ENCODE assay signal across 23 cellular contexts in the genomic region with DNA sequence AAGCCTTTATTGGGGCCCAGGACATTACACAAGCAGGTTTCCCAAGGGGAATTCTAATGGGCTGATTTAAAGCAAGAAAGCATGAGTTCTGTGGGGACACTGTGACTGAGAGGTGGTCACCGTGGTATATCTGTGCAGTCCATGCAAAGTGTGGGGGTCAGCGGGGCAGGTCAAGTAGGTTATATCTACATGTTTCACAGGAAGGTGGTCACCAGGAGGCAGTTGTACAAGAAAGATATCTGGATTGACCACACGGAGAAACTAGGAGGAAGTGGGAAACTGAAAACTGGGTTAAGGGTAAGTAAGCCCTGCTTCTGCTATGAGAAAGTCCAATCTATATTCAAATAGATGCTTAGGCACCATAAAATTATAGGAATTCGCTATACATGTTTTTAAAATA.
"Had no signal": no experiment of that assay in that cellular context is flagged by ENCODE, and none has a peak within 500 bp of the region (broad histone marks: within the 10 kb centered on the region; RNA-seq: fewer than 3 reads in every experiment).

No MANE protein-coding gene starts in this region.

- H3K9me3 ChIP-seq: esophagus muscularis mucosa, gastroesophageal sphincter, prostate gland, right lobe of liver had no signal

- H3K9me3 Mint-ChIP-seq: effector memory CD8-positive, alpha-beta T cell had no signal

- H3K27ac Mint-ChIP-seq: dendritic cell treated with granulocyte-macrophage colony-stimulating factor and Interleukin-4, amounts not matched to agents 40 ng/mL and 50 ng/mL, for 4 days; effector memory CD8-positive, alpha-beta T cell; immature natural killer cell; naive thymus-derived CD4-positive, alpha-beta T cell; nephron progenitor cell; stimulated activated memory B cell treated with anti-CD40 and anti-IgM and Interleukin-4, amounts not matched to agents 10 μg/mL and 1 μg/mL and 100 μg/mL, for 72 hours; stimulated activated naive CD8-positive, alpha-beta T cell treated with anti-CD3 and anti-CD28 coated beads, Interleukin-15, Interleukin-2, amounts not matched to agents 100 ng/mL and 50 ng/mL, for 24 hours had no signal

- H3K27me3 ChIP-seq: esophagus muscularis mucosa, gastroesophageal sphincter, right lobe of liver, spleen, tibial nerve had no signal

- H3K4me1 ChIP-seq: esophagus muscularis mucosa, gastroesophageal sphincter, parathyroid adenoma, prostate gland, right lobe of liver, spleen, tibial nerve had no signal

- H3K4me3 ChIP-seq: esophagus muscularis mucosa, gastroesophageal sphincter, prostate gland, right lobe of liver, spleen, tibial nerve had no signal

- DNase-seq: effector memory CD8-positive, alpha-beta T cell; glutamatergic neuron; immature natural killer cell; left colon; left ventricle myocardium superior; mesendoderm; naive thymus-derived CD4-positive, alpha-beta T cell; nephron progenitor cell; retina; right lobe of liver; spleen; stimulated activated CD4-positive, alpha-beta T cell treated with anti-CD3 and anti-CD28 coated beads, Interleukin-15, amount 100 ng/mL, for 24 hours; stimulated activated CD4-positive, alpha-beta T cell treated with anti-CD3 and anti-CD28 coated beads, Interleukin-1b, Interleukin-23, amount 100 ng/mL, for 48 hours; stimulated activated CD4-positive, alpha-beta T cell treated with anti-CD3 and anti-CD28 coated beads, Interleukin-4, amount 100 ng/mL, for 24 hours had no signal

- ATAC-seq: effector memory CD8-positive, alpha-beta T cell; gastroesophageal sphincter; left colon; left ventricle myocardium superior; naive thymus-derived CD4-positive, alpha-beta T cell; right lobe of liver; stimulated activated memory B cell treated with anti-CD40 and anti-IgM and Interleukin-4, amounts not matched to agents 10 μg/mL and 1 μg/mL and 100 μg/mL, for 72 hours had no signal

- H3K36me3 ChIP-seq: esophagus muscularis mucosa, gastroesophageal sphincter, prostate gland, right lobe of liver, spleen, tibial nerve had no signal

- H3K27ac ChIP-seq: epithelial cell of prostate, esophagus muscularis mucosa, gastroesophageal sphincter, parathyroid adenoma, prostate gland, right lobe of liver, spleen, tibial nerve had no signal

- H3K4me3 Mint-ChIP-seq: dendritic cell treated with granulocyte-macrophage colony-stimulating factor and Interleukin-4, amounts not matched to agents 40 ng/mL and 50 ng/mL, for 4 days; effector memory CD8-positive, alpha-beta T cell; immature natural killer cell; naive thymus-derived CD4-positive, alpha-beta T cell; nephron progenitor cell; stimulated activated memory B cell treated with anti-CD40 and anti-IgM and Interleukin-4, amounts not matched to agents 10 μg/mL and 1 μg/mL and 100 μg/mL, for 72 hours; stimulated activated naive CD8-positive, alpha-beta T cell treated with anti-CD3 and anti-CD28 coated beads, Interleukin-15, Interleukin-2, amounts not matched to agents 100 ng/mL and 50 ng/mL, for 24 hours had no signal

- H3K4me1 Mint-ChIP-seq: nephron progenitor cell; stimulated activated memory B cell treated with anti-CD40 and anti-IgM and Interleukin-4, amounts not matched to agents 10 μg/mL and 1 μg/mL and 100 μg/mL, for 72 hours had no signal

- H3K36me3 Mint-ChIP-seq: naive thymus-derived CD4-positive, alpha-beta T cell; stimulated activated memory B cell treated with anti-CD40 and anti-IgM and Interleukin-4, amounts not matched to agents 10 μg/mL and 1 μg/mL and 100 μg/mL, for 72 hours had no signal

- H3K27me3 Mint-ChIP-seq: dendritic cell treated with granulocyte-macrophage colony-stimulating factor and Interleukin-4, amounts not matched to agents 40 ng/mL and 50 ng/mL, for 4 days; naive thymus-derived CD4-positive, alpha-beta T cell; stimulated activated memory B cell treated with anti-CD40 and anti-IgM and Interleukin-4, amounts not matched to agents 10 μg/mL and 1 μg/mL and 100 μg/mL, for 72 hours; stimulated activated naive CD8-positive, alpha-beta T cell treated with anti-CD3 and anti-CD28 coated beads, Interleukin-15, Interleukin-2, amounts not matched to agents 100 ng/mL and 50 ng/mL, for 24 hours had no signal
